Comparison of ENCODE assay signal across 8 cellular contexts in the genomic region with DNA sequence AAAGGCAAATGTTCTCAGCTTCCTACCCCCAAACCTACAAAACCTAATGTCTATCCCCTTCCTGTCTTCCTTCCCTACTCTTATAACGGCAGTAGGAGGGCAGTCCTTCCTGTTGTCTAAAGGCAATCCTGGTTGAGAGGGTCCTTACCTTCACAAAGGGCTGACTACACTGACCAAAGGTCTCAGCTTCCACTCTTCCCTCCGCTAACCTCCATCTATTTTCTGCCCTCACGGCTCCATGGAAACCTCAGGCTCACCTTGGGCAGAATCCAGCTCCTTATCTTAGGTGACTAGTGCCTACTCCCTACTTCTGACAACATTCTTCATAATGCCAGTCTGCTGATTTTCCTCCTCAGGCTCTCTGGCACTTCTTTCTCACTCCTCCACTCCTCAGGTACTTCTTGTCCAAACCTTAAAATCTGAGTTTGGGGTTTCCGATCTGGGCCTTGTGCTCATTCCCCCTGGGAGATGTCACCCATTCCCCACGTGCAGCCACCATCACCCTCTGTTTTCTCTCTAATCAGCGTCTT. TPM values are rescaled to one million over a fixed set of nuclear protein-coding genes. Genes with fewer than 3 reads are reported as not detected.
DNase-seq lines count a peak whose midpoint lies in the region; ATAC-seq and TF ChIP-seq lines count a peak whose summit lies in the region.

No MANE protein-coding gene starts in this region.

- peaks cover 27% of the 10 kb centered on the region for H3K4me1 Mint-ChIP-seq in activated naive CD4-positive, alpha-beta T cell treated with anti-CD3 and anti-CD28 coated beads, Interleukin-2, amount 10 ng/mL, durations not matched to agents 7 days and 5 days

- intact Hi-C loops in right cardiac atrium (cut with DNase I), result no loop called here

- peak overlapping the region; percentile 79 for H3K27ac Mint-ChIP-seq in activated naive CD4-positive, alpha-beta T cell treated with anti-CD3 and anti-CD28 coated beads, Interleukin-2, amount 10 ng/mL, durations not matched to agents 7 days and 5 days

- no peaks in the 10 kb centered on the region for H3K9me3 Mint-ChIP-seq in activated naive CD4-positive, alpha-beta T cell treated with anti-CD3 and anti-CD28 coated beads, Interleukin-2, amount 10 ng/mL, durations not matched to agents 7 days and 5 days

- peak overlapping the region; percentile 82 for H3K9ac ChIP-seq in smooth muscle cell (ENCODE audit: low read depth)

- H2AFZ ChIP-seq in smooth muscle cell (ENCODE audit: low read depth), result peak overlapping the region; percentile 97

- 11% methylated on average over 6 of the region's 6 CpGs for WGBS in right cardiac atrium
- 7% methylated on average over 6 of the region's 6 CpGs for WGBS in smooth muscle cell (ENCODE audit: low lambda C conversion rate)

- ATAC-seq in right cardiac atrium (no peak), HG03175 (IDR thresholded peaks at IDR 0.05; ENCODE audit: unreplicated experiment) (no peak), GM18870 (IDR thresholded peaks at IDR 0.05; ENCODE audit: unreplicated experiment) (no peak), HG03469 (IDR thresholded peaks at IDR 0.05; ENCODE audit: unreplicated experiment) (no peak)

- peak overlapping the region; percentile 98 for H3K4me2 ChIP-seq in smooth muscle cell

- peaks cover 2% of the 10 kb centered on the region for H4K20me1 ChIP-seq in smooth muscle cell (ENCODE audit: low read depth)

- no peaks in the 10 kb centered on the region; the same call in none of the 2 replicates for H3K36me3 ChIP-seq in WERI-Rb-1
- no peaks in the 10 kb centered on the region for H3K36me3 ChIP-seq in smooth muscle cell (ENCODE audit: low read depth)

- peak overlapping the region; percentile 81 for H3K4me3 Mint-ChIP-seq in activated naive CD4-positive, alpha-beta T cell treated with anti-CD3 and anti-CD28 coated beads, Interleukin-2, amount 10 ng/mL, durations not matched to agents 7 days and 5 days

- H3F3A ChIP-seq in smooth muscle cell (ENCODE audit: low read depth), result peaks cover 5% of the 10 kb centered on the region

- no peaks in the 10 kb centered on the region for H3K27me3 ChIP-seq in WERI-Rb-1 (ENCODE audit: insufficient read depth, low read depth, severe bottlenecking)
- H3K27me3 ChIP-seq in right cardiac atrium (ENCODE audit: control insufficient read depth, insufficient read depth), result no peaks in the 10 kb centered on the region
- no peaks in the 10 kb centered on the region for H3K27me3 ChIP-seq in smooth muscle cell (ENCODE audit: low read depth)

- no peaks in the 10 kb centered on the region for H3K4me1 ChIP-seq in right cardiac atrium (ENCODE audit: control insufficient read depth, insufficient read depth, low read length)
- H3K4me1 ChIP-seq in smooth muscle cell (ENCODE audit: low read depth), result peaks cover 14% of the 10 kb centered on the region

- DNase-seq in activated naive CD4-positive, alpha-beta T cell treated with anti-CD3 and anti-CD28 coated beads, Interleukin-2, amount 10 ng/mL, durations not matched to agents 7 days and 5 days, result no peak
- no peak for DNase-seq in activated naive CD4-positive, alpha-beta T cell treated with Interleukin-2 at 50 U/mL for 16 hours
- DNase-seq in WERI-Rb-1, result no peak
- no peak for DNase-seq in right cardiac atrium
- no peak for DNase-seq in smooth muscle cell (lab: John Stamatoyannopoulos, UW; ENCODE audit: unreplicated experiment)

- H3K36me3 Mint-ChIP-seq in activated naive CD4-positive, alpha-beta T cell treated with anti-CD3 and anti-CD28 coated beads, Interleukin-2, amount 10 ng/mL, durations not matched to agents 7 days and 5 days, result peaks cover 9% of the 10 kb centered on the region

- H3K27me3 Mint-ChIP-seq in activated naive CD4-positive, alpha-beta T cell treated with anti-CD3 and anti-CD28 coated beads, Interleukin-2, amount 10 ng/mL, durations not matched to agents 7 days and 5 days, result no peaks in the 10 kb centered on the region

- no peak for TF ChIP-seq CTCF in WERI-Rb-1 (IDR thresholded peaks at IDR 0.05; ENCODE audit: low read depth, low read length)
- TF ChIP-seq CTCF in smooth muscle cell (IDR thresholded peaks at IDR 0.05; ENCODE audit: borderline replicate concordance, insufficient read depth, poor library complexity, severe bottlenecking), result no peak

- peaks cover 35% of the 10 kb centered on the region for H3K79me2 ChIP-seq in smooth muscle cell (ENCODE audit: low read depth)

- H3K27ac ChIP-seq in WERI-Rb-1 (no peak overlapping the region), right cardiac atrium (ENCODE audit: low read length) (peak overlapping the region; percentile 56), smooth muscle cell (ENCODE audit: low read depth) (peak overlapping the region; percentile 89)

- CTCF ChIA-PET in activated naive CD4-positive, alpha-beta T cell treated with anti-CD3 and anti-CD28 coated beads, Interleukin-2, amount 10 ng/mL, durations not matched to agents 7 days and 5 days (lab: Charles Lee), result interaction anchor here (1.3 to 2.6 kb wide), 2 partner anchors 8 to 12 kb away, joined by 6 to 12 read pairs; no protein-coding TSS in a partner anchor

- H3K4me3 ChIP-seq in WERI-Rb-1 (ENCODE audit: low read depth, low read length) (peak overlapping the region; percentile 77), right cardiac atrium (ENCODE audit: low read length) (peak overlapping the region; percentile 75), smooth muscle cell (peak overlapping the region; percentile 92)

- H3K9me3 ChIP-seq in WERI-Rb-1 (ENCODE audit: severe bottlenecking) (no peaks in the 10 kb centered on the region), right cardiac atrium (ENCODE audit: control insufficient read depth, low read length) (no peaks in the 10 kb centered on the region), smooth muscle cell (replicated peaks; ENCODE audit: low read depth) (no peaks in the 10 kb centered on the region)

RNA-seq across cellular contexts. Expression of gene FBXL13, which starts 0.5 kb away (rescaled TPM):
- 1 to 10 TPM in 1 of 4 donors, under 1 TPM in 3; 0.34 to 1.3 (median 0.68) TPM for total RNA-seq in right cardiac atrium
- 0.07 TPM for polyA plus RNA-seq in right cardiac atrium
- total RNA-seq in smooth muscle cell, result 7.0 and 12.1 TPM in 2 replicates
- 1.6 and 2.6 TPM in 2 replicates for polyA plus RNA-seq in smooth muscle cell

RNA-seq across cellular contexts. Expression of gene ARMC10, which starts 0.9 kb away (rescaled TPM):
- 10 to 100 TPM; 18.7 to 23.8 (median 21.2) TPM for total RNA-seq in right cardiac atrium
- polyA plus RNA-seq in right cardiac atrium, result 14.7 TPM
- total RNA-seq in smooth muscle cell, result 28.9 and 31.5 TPM in 2 replicates
- 25.6 and 27.0 TPM in 2 replicates for polyA plus RNA-seq in smooth muscle cell
